In genomic region chrX:137194164-137194563, GRCh38 we compare ENCODE assay signal across 8 cellular contexts.
A peak's percentile ranks its signal among the peaks of the same experiment; 100 is the strongest.
DNase-seq lines count a peak whose midpoint lies in the region; ATAC-seq, FAIRE-seq and TF ChIP-seq lines count a peak whose summit lies in the region.

No MANE protein-coding gene starts in this region.

- FAIRE-seq in K562 (lab: Jason Lieb, UNC) = peak; percentile 89

- H3K79me2 ChIP-seq in K562 (ENCODE audit: control insufficient read depth, insufficient read depth, low read length) (no peaks in the 10 kb centered on the region), neural cell (replicated peaks; ENCODE audit: insufficient read depth, low read length) (no peaks in the 10 kb centered on the region)

- CTCF ChIA-PET in K562 (lab: Yijun Ruan, JAX; ENCODE audit: low intra/inter-chr PET ratio) = interaction anchor here (1.8 kb wide), 1 partner anchor 240 kb away, joined by 17 read pairs; no protein-coding TSS in a partner anchor

- in situ Hi-C loops in HAP-1 (cut with MboI; ENCODE audit: low sequenced_read_pairs) (loop anchor here (10.0 kb wide), 1 partner anchor 239 kb away; no protein-coding TSS in a partner anchor), K562 (cut with MboI) (loop anchor here (5.0 kb wide), 1 partner anchor 237 kb away; no protein-coding TSS in a partner anchor)

- H3K4me1 ChIP-seq in HAP-1 (no peaks in the 10 kb centered on the region), K562 (replicated peaks in 1 of 2; ENCODE audit: control insufficient read depth in 2 of 2, insufficient read depth in 2 of 2, low read length in 2 of 2) (no peaks in the 10 kb centered on the region)

- H3K27me3 ChIP-seq in HAP-1 (ENCODE audit: low read depth) (peaks cover 4% of the 10 kb centered on the region; the same call in 1 of the 2 replicates), K562 (ENCODE audit: control insufficient read depth in 2 of 2, insufficient read depth in 2 of 2, low read length in 2 of 2) (no peaks in the 10 kb centered on the region), neural cell (ENCODE audit: insufficient read depth, low read depth, low read length) (no peaks in the 10 kb centered on the region)

- H3K27ac ChIP-seq in K562 (ENCODE audit: extremely low read depth, low read depth, low read length) (no peak overlapping the region), neural cell (ENCODE audit: low read length) (no peak overlapping the region)

- no peak overlapping the region for H2AFZ ChIP-seq in K562 (ENCODE audit: low read depth, low read length)
- no peak overlapping the region for H2AFZ ChIP-seq in neural cell (ENCODE audit: low read depth, low read length)

- no peak overlapping the region for H3K9ac ChIP-seq in K562 (ENCODE audit: insufficient read depth in 1 of 2, low read depth in 2 of 2, low read length in 2 of 2)
- H3K9ac ChIP-seq in neural cell (ENCODE audit: low read length) = no peak overlapping the region

- H3K9me3 ChIP-seq in HAP-1 (no peaks in the 10 kb centered on the region), K562 (replicated peaks; ENCODE audit: control insufficient read depth, insufficient read depth, low read depth, low read length) (no peaks in the 10 kb centered on the region), neural cell (ENCODE audit: low read length) (no peaks in the 10 kb centered on the region)

- no peaks in the 10 kb centered on the region for H4K20me1 ChIP-seq in K562 (replicated peaks; ENCODE audit: control insufficient read depth, insufficient read depth, low read length)
- no peaks in the 10 kb centered on the region for H4K20me1 ChIP-seq in neural cell (ENCODE audit: insufficient read depth)

- peak; percentile 65 to 71 (median 69) for TF ChIP-seq CTCF in K562 (IDR thresholded peaks at IDR 0.05 in 2 of 3, conservative IDR thresholded peaks at IDR 0.05 in 1 of 3; ENCODE audit: insufficient read depth in 2 of 3, low read depth in 1 of 3, low read length in 3 of 3)
- TF ChIP-seq CTCF in neural cell (IDR thresholded peaks at IDR 0.05; ENCODE audit: poor library complexity, severe bottlenecking) = peak; percentile 76

- TF ChIP-seq POLR2A in K562 (conservative IDR thresholded peaks at IDR 0.05) = no peak

- 0% methylated on average over 4 of the region's 4 CpGs for WGBS in K562 (ENCODE audit: insufficient coverage, low coverage, missing lambda C conversion rate)

- H3K9me2 ChIP-seq in neural cell (ENCODE audit: insufficient read depth, low read length) = no peaks in the 10 kb centered on the region

- no peaks in the 10 kb centered on the region for H3F3A ChIP-seq in neural cell (ENCODE audit: insufficient read depth, low read length, poor library complexity, severe bottlenecking)

- TF ChIP-seq EP300 in K562 (IDR thresholded peaks at IDR 0.05; ENCODE audit: low read length) (no peak), neural cell (conservative IDR thresholded peaks at IDR 0.05; ENCODE audit: poor library complexity, severe bottlenecking) (no peak)

- no peaks in the 10 kb centered on the region for H3K9me1 ChIP-seq in K562 (ENCODE audit: control insufficient read depth, insufficient read depth, low read length)

- DNase-seq in NCI-H1436 (lab: John Stamatoyannopoulos, UW) = peak; percentile 37
- no peak for DNase-seq in NCI-H1436 treated with DMSO at 0.1 percent for 48 hours (lab: John Stamatoyannopoulos, UW)
- peak; percentile 55 to 68 for DNase-seq in HAP-1 (ENCODE audit: low spot score in 2 of 2)
- DNase-seq in NCI-H460 (ENCODE audit: extremely low read depth, low read depth) = peak; percentile 26
- peak; percentile 5 to 47 (median 22) for DNase-seq in K562 (ENCODE audit: extremely low read depth in 1 of 4, low spot score in 3 of 4)
- no peak for DNase-seq in NCI-H510A (lab: John Stamatoyannopoulos, UW)

- H3K4me3 ChIP-seq in HAP-1 (no peak overlapping the region), K562 (no peak overlapping the region), neural cell (ENCODE audit: low read length) (no peak overlapping the region)

- peak; percentile 85 for ATAC-seq in K562
- ATAC-seq in GM19324 (IDR thresholded peaks at IDR 0.05; ENCODE audit: low FRiP score, unreplicated experiment) = no peak

- H3K36me3 ChIP-seq in HAP-1 (replicated peaks) (no peaks in the 10 kb centered on the region), K562 (ENCODE audit: control insufficient read depth, insufficient read depth, low read length) (no peaks in the 10 kb centered on the region), neural cell (ENCODE audit: insufficient read depth, low read length) (no peaks in the 10 kb centered on the region)

- intact Hi-C loops in K562 (cut with micrococcal nuclease) = loop anchor here (1.0 to 10.0 kb wide), 2 partner anchors 139 to 240 kb away; no protein-coding TSS in a partner anchor

- POLR2A ChIA-PET in K562 (lab: Yijun Ruan, JAX) = no interaction called here

- TF ChIP-seq RAD21 in K562 (CRISPR knock-in tag; conservative IDR thresholded peaks at IDR 0.05 in 1 of 2, IDR thresholded peaks at IDR 0.05 in 1 of 2) (peak; percentile 49 to 64), neural cell (conservative IDR thresholded peaks at IDR 0.05) (peak; percentile 83)

- H3K4me2 ChIP-seq in K562 (ENCODE audit: insufficient read depth, low read length) (no peak overlapping the region), neural cell (ENCODE audit: low read length) (no peak overlapping the region)

- BruUV-seq in K562 (replicated peaks; lab: Mats Ljungman, UMichigan) = no TSS peak

TF ChIP-seq in K562, 482 proteins besides CTCF, POLR2A, EP300 and RAD21:
- TF ChIP-seq NCOA2 (IDR thresholded peaks at IDR 0.05; ENCODE audit: partially characterized antibody in 2 of 2) (no peak), ZNF24 (IDR thresholded peaks at IDR 0.05) (peak; percentile 89), SMARCB1 (IDR thresholded peaks at IDR 0.05; ENCODE audit: insufficient read length, low read depth) (no peak), ELK1 (CRISPR knock-in tag; IDR thresholded peaks at IDR 0.05) (no peak), STAG1 (CRISPR knock-in tag; IDR thresholded peaks at IDR 0.05; ENCODE audit: borderline replicate concordance) (peak; percentile 38; the same call in 1 of the 2 replicates)

TF ChIP-seq in neural cell, 6 proteins besides CTCF, POLR2A, EP300 and RAD21:
- no peak for TF ChIP-seq TAF1 (IDR thresholded peaks at IDR 0.05; ENCODE audit: low read depth)
- TF ChIP-seq MXI1 (conservative IDR thresholded peaks at IDR 0.05; ENCODE audit: poor library complexity, severe bottlenecking) = no peak
- no peak for TF ChIP-seq REST (IDR thresholded peaks at IDR 0.05; ENCODE audit: borderline replicate concordance)
- peak; percentile 82 for TF ChIP-seq SMC3 (conservative IDR thresholded peaks at IDR 0.05; ENCODE audit: poor library complexity)
- no peak for TF ChIP-seq EZH2 (IDR thresholded peaks at IDR 0.05; ENCODE audit: borderline replicate concordance, insufficient read depth, low read length, poor library complexity, severe bottlenecking)

Comparison
In these comparisons a context has a peak if more than half of its experiments do, and no peak if none do; other contexts are left out.
1. DNase-seq: peak in NCI-H1436 (single experiment), HAP-1 (2 of 2), NCI-H460 (single experiment) and K562 (4 of 4); none in NCI-H1436 treated with DMSO at 0.1 percent for 48 hours (single experiment) and NCI-H510A (single experiment).